ENCODE assay signal across 11 cellular contexts in genomic region chr5:143582869-143583268, GRCh38.
DNase-seq lines count a peak whose midpoint lies in the region; ATAC-seq and TF ChIP-seq lines count a peak whose summit lies in the region.
"Had no signal": no experiment of that assay in that cellular context is flagged by ENCODE, and none has a peak within 500 bp of the region (broad histone marks: within the 10 kb centered on the region; RNA-seq: fewer than 3 reads in every experiment).

No MANE protein-coding gene starts in this region.

- H3K27ac ChIP-seq in neural progenitor cell: no peak overlapping the region
- no peak overlapping the region for H3K27ac ChIP-seq in heart right ventricle
- H3K27ac ChIP-seq: SJSA1 had no signal

- no peaks in the 10 kb centered on the region for H3K27me3 ChIP-seq in neural progenitor cell
- H3K27me3 ChIP-seq in heart right ventricle: no peaks in the 10 kb centered on the region
- H3K27me3 ChIP-seq: SJSA1 had no signal

- H3K9me3 ChIP-seq in neural progenitor cell (ENCODE audit: low read depth): no peaks in the 10 kb centered on the region
- peaks cover 0 to 3% (median 0%) of the 10 kb centered on the region in 11 donors for H3K9me3 ChIP-seq in heart right ventricle

- DNase-seq in NK-92 treated with Interleukin-12 subunit alpha and Interleukin-12 subunit beta, amount 100 ng/mL, for 24 hours (lab: John Stamatoyannopoulos, UW): peak; percentile 31
- DNase-seq in NK-92 (lab: John Stamatoyannopoulos, UW; ENCODE audit: unreplicated experiment) (no peak), natural killer cell (no peak), neural progenitor cell (ENCODE audit: low spot score) (no peak), heart right ventricle (no peak), COR-L47 (lab: John Stamatoyannopoulos, UW) (no peak)
- DNase-seq: activated CD4-positive, alpha-beta T cell treated with anti-CD3 and anti-CD28 coated beads for 1 hour; NCI-H446 treated with DMSO at 0.1 percent for 48 hours had no signal

- peaks cover 16 to 18% of the 10 kb centered on the region in 2 donors for H3K4me1 Mint-ChIP-seq in natural killer cell
- H3K4me1 Mint-ChIP-seq in neural progenitor cell: peaks cover 2% of the 10 kb centered on the region

- TF ChIP-seq CTCF in natural killer cell (IDR thresholded peaks at IDR 0.05): no peak
- no peak for TF ChIP-seq CTCF in neural progenitor cell (IDR thresholded peaks at IDR 0.05)
- no peak for TF ChIP-seq CTCF in heart right ventricle (IDR thresholded peaks at IDR 0.05)

- 34 to 46% methylated on average over 5 of the region's 5 CpGs for WGBS in heart right ventricle, 2 donors

- H3K9me3 Mint-ChIP-seq in natural killer cell (no peaks in the 10 kb centered on the region), neural progenitor cell (no peaks in the 10 kb centered on the region)

- H3K36me3 Mint-ChIP-seq in natural killer cell (no peaks in the 10 kb centered on the region), neural progenitor cell (no peaks in the 10 kb centered on the region)

- no peak overlapping the region for H2AFZ ChIP-seq in neural progenitor cell (replicated peaks)

- H3K4me1 ChIP-seq in neural progenitor cell (no peaks in the 10 kb centered on the region), heart right ventricle (peaks cover 0 to 17% (median 9%) of the 10 kb centered on the region in 9 donors)
- H3K4me1 ChIP-seq: SJSA1 had no signal

- ATAC-seq in HG03565 (IDR thresholded peaks at IDR 0.05; ENCODE audit: unreplicated experiment): peak; percentile 61
- ATAC-seq in SK-N-SH treated with all-trans-retinoic acid at 6 μM for 48 hours: peak; percentile 82
- peak; percentile 53 to 83 (median 73) for ATAC-seq in natural killer cell
- ATAC-seq in heart right ventricle: no peak

- H3K4me3 ChIP-seq in neural progenitor cell (no peak overlapping the region), heart right ventricle (no peak overlapping the region)
- H3K4me3 ChIP-seq: SJSA1 had no signal

- peak overlapping the region in 1 of 2 donors; percentile 5 for H3K27ac Mint-ChIP-seq in natural killer cell
- H3K27ac Mint-ChIP-seq in neural progenitor cell: no peak overlapping the region

- no peak overlapping the region for H3K4me2 ChIP-seq in neural progenitor cell

- H3K9ac ChIP-seq in neural progenitor cell: no peak overlapping the region

- no peak overlapping the region for H3K4me3 Mint-ChIP-seq in natural killer cell
- H3K4me3 Mint-ChIP-seq in neural progenitor cell: no peak overlapping the region

- intact Hi-C loops in natural killer cell (cut with micrococcal nuclease): no loop called here
- intact Hi-C loops in heart right ventricle (cut with DNase I): no loop called here

- no peaks in the 10 kb centered on the region for H3K79me2 ChIP-seq in neural progenitor cell (ENCODE audit: low read depth)

- H3K27me3 Mint-ChIP-seq in natural killer cell (ENCODE audit: low read depth in 2 of 2) (peaks cover 0 to 6% of the 10 kb centered on the region in 2 donors), neural progenitor cell (ENCODE audit: insufficient read depth, low read depth) (no peaks in the 10 kb centered on the region)

- no peaks in the 10 kb centered on the region for H4K20me1 ChIP-seq in neural progenitor cell (ENCODE audit: low read depth)

- no peaks in the 10 kb centered on the region for H3K36me3 ChIP-seq in neural progenitor cell
- H3K36me3 ChIP-seq in heart right ventricle: no peaks in the 10 kb centered on the region
- H3K36me3 ChIP-seq: SJSA1 had no signal

- H3F3A ChIP-seq in neural progenitor cell (ENCODE audit: low read depth): no peaks in the 10 kb centered on the region

TF ChIP-seq in SK-N-SH treated with all-trans-retinoic acid at 6 μM for 48 hours, 23 proteins besides CTCF, POLR2A, EP300 and RAD21:
- TF ChIP-seq BACH2 (CRISPR knock-in tag; IDR thresholded peaks at IDR 0.05; ENCODE audit: borderline replicate concordance) (no peak), ZFP3 (CRISPR knock-in tag; IDR thresholded peaks at IDR 0.05) (no peak), RARB (CRISPR knock-in tag; IDR thresholded peaks at IDR 0.05) (no peak), POU6F1 (CRISPR knock-in tag; IDR thresholded peaks at IDR 0.05; ENCODE audit: borderline replicate concordance, low read depth) (no peak), ARNTL (CRISPR knock-in tag; IDR thresholded peaks at IDR 0.05; ENCODE audit: borderline replicate concordance, low read depth) (no peak), ZNF565 (CRISPR knock-in tag; conservative IDR thresholded peaks at IDR 0.05; ENCODE audit: low read depth) (no peak)
- TF ChIP-seq, protein P1, sequence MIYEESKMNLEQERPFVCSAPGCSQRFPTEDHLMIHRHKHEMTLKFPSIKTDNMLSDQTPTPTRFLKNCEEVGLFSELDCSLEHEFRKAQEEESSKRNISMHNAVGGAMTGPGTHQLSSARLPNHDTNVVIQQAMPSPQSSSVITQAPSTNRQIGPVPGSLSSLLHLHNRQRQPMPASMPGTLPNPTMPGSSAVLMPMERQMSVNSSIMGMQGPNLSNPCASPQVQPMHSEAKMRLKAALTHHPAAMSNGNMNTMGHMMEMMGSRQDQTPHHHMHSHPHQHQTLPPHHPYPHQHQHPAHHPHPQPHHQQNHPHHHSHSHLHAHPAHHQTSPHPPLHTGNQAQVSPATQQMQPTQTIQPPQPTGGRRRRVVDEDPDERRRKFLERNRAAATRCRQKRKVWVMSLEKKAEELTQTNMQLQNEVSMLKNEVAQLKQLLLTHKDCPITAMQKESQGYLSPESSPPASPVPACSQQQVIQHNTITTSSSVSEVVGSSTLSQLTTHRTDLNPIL (CRISPR knock-in tag; IDR thresholded peaks at IDR 0.05; ENCODE audit: low read depth): no peak

Comparison
In these comparisons a context has a peak if more than half of its experiments do, and no peak if none do; other contexts are left out.
1. ATAC-seq: peak in HG03565 (single experiment), SK-N-SH treated with all-trans-retinoic acid at 6 μM for 48 hours (single experiment) and natural killer cell (3 of 3); none in heart right ventricle (0 of 8).